18 cellular contexts compared by ENCODE assay signal in the genomic region with DNA sequence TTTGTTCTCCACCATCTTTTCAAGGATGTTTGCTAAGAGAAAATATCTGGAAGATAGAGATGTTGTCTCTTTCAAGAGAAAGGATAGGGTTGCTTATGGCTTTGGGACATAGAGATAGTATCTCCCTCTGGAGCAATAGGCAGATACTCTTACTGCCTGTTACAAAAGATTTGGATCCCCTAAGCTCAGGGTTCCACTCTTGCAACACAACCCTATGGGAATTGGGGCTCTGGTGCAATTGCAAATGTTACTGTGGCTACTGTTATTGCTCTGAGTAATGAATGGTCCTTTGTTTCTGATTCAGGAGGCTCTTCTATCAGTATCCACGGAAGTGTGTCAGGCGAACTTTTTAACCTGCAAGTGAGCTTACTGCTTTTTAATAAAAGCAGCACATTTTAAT.
DNase-seq lines count a peak whose midpoint lies in the region; ATAC-seq and TF ChIP-seq lines count a peak whose summit lies in the region.
"Had no signal": no experiment of that assay in that cellular context is flagged by ENCODE, and none has a peak within 500 bp of the region (broad histone marks: within the 10 kb centered on the region; RNA-seq: fewer than 3 reads in every experiment).

No MANE protein-coding gene starts in this region.

- POLR2A ChIA-PET in A673 (lab: Charles Lee; ENCODE audit: low non-redundant PET): no interaction called here

- H3K27ac ChIP-seq in upper lobe of right lung: no peak overlapping the region
- H3K27ac ChIP-seq in A673 (ENCODE audit: low read depth, low read length, poor library complexity, severe bottlenecking): no peak overlapping the region
- H3K27ac ChIP-seq: BLaER1, SK-N-MC had no signal

- BruUV-seq in A673 (replicated peaks; lab: Mats Ljungman, UMichigan): no TSS peak

- H3K4me1 ChIP-seq in upper lobe of right lung (no peaks in the 10 kb centered on the region), A673 (ENCODE audit: insufficient read depth, low read length, poor library complexity, severe bottlenecking) (peaks cover 3% of the 10 kb centered on the region)
- H3K4me1 ChIP-seq: BLaER1, HAP-1 had no signal

- H3K4me3 ChIP-seq in fibroblast of the aortic adventitia (ENCODE audit: low read depth, low read length) (no peak overlapping the region), upper lobe of right lung (no peak overlapping the region), A673 (ENCODE audit: low read depth, low read length, poor library complexity, severe bottlenecking) (no peak overlapping the region)
- H3K4me3 ChIP-seq: BLaER1, HAP-1, MG63, SK-N-MC had no signal

- TF ChIP-seq CTCF in fibroblast of the aortic adventitia (IDR thresholded peaks at IDR 0.05; ENCODE audit: insufficient read depth, low read length) (no peak), upper lobe of right lung (IDR thresholded peaks at IDR 0.05) (no peak), A673 (conservative IDR thresholded peaks at IDR 0.05; ENCODE audit: low read depth, low read length) (no peak)

- ATAC-seq in Right ventricle myocardium inferior (peak; percentile 26), upper lobe of right lung (no peak)
- ATAC-seq: CD8-positive, alpha-beta T cell had no signal

- no peaks in the 10 kb centered on the region for H3K36me3 ChIP-seq in upper lobe of right lung
- no peaks in the 10 kb centered on the region for H3K36me3 ChIP-seq in A673 (ENCODE audit: insufficient read depth, low read length, poor library complexity, severe bottlenecking)
- H3K36me3 ChIP-seq: BLaER1, HAP-1, MG63 had no signal

- no peaks in the 10 kb centered on the region for H3K27me3 ChIP-seq in upper lobe of right lung
- H3K27me3 ChIP-seq in A673 (replicated peaks; ENCODE audit: insufficient read depth, low read depth, low read length, poor library complexity): peaks cover 3% of the 10 kb centered on the region
- H3K27me3 ChIP-seq: BLaER1, MG63 had no signal

- H3K9me3 ChIP-seq in upper lobe of right lung (no peaks in the 10 kb centered on the region), A673 (ENCODE audit: low read depth, low read length, poor library complexity, severe bottlenecking) (no peaks in the 10 kb centered on the region)
- H3K9me3 ChIP-seq: BLaER1, HAP-1, MG63 had no signal

- CTCF ChIA-PET in A673 (lab: Charles Lee): no interaction called here

- intact Hi-C loops in Right ventricle myocardium inferior (cut with DNase I): no loop called here
- intact Hi-C loops in cardiac septum (cut with DNase I): loop anchor here (10.0 kb wide), 1 partner anchor 117 kb away; a partner anchor contains a TSS
- intact Hi-C loops in upper lobe of right lung (cut with DNase I): no loop called here
- intact Hi-C loops in A673 (cut with micrococcal nuclease; ENCODE audit: unreplicated experiment): no loop called here

- no peak for DNase-seq in Right ventricle myocardium inferior (ENCODE audit: missing footprints)
- no peak for DNase-seq in cardiac septum (ENCODE audit: low spot score)
- peak; percentile 7 for DNase-seq in SW480 (ENCODE audit: low spot score)
- peak; percentile 12 for DNase-seq in fibroblast of the aortic adventitia (ENCODE audit: low read depth)
- DNase-seq in upper lobe of right lung: no peak
- DNase-seq in A673 (ENCODE audit: low spot score): no peak
- DNase-seq in NCI-H526 (lab: John Stamatoyannopoulos, UW): no peak
- DNase-seq: CD8-positive, alpha-beta T cell; Kasumi-1; MG63; NCI-H1092; NCI-H146; NCI-H2029 treated with DMSO at 0.1 percent for 48 hours; NCI-H748 treated with DMSO at 0.1 percent for 48 hours; Right ventricle myocardium superior had no signal

Comparison
In these comparisons a context has a peak if more than half of its experiments do, and no peak if none do; other contexts are left out.
1. DNase-seq: peak in SW480 (single experiment) and fibroblast of the aortic adventitia (single experiment); none in Right ventricle myocardium inferior (single experiment), cardiac septum (single experiment), upper lobe of right lung (single experiment), A673 (single experiment) and NCI-H526 (0 of 2).